9 cellular contexts compared by ENCODE assay signal in genomic region chr10:59361659-59362183, GRCh38. TPM values are rescaled to one million over a fixed set of nuclear protein-coding genes. Genes with fewer than 3 reads are reported as not detected.
DNase-seq lines count a peak whose midpoint lies in the region; ATAC-seq and TF ChIP-seq lines count a peak whose summit lies in the region.
"Had no signal": no experiment of that assay in that cellular context is flagged by ENCODE, and none has a peak within 500 bp of the region (broad histone marks: within the 10 kb centered on the region; RNA-seq: fewer than 3 reads in every experiment).

No MANE protein-coding gene starts in this region.

- H3K4me3 ChIP-seq in kidney epithelial cell (ENCODE audit: low read depth, low read length), result peak overlapping the region; percentile 44
- peak overlapping the region; percentile 62 for H3K4me3 ChIP-seq in suprapubic skin

- TF ChIP-seq POLR2A in suprapubic skin (IDR thresholded peaks at IDR 0.05), result no peak

- H3K27me3 ChIP-seq in kidney epithelial cell (ENCODE audit: control insufficient read depth, insufficient read depth, low read length), result no peaks in the 10 kb centered on the region
- no peaks in the 10 kb centered on the region for H3K27me3 ChIP-seq in suprapubic skin

- TF ChIP-seq CTCF in kidney epithelial cell (IDR thresholded peaks at IDR 0.05; ENCODE audit: insufficient read depth, low read length, poor library complexity, severe bottlenecking) (no peak), suprapubic skin (IDR thresholded peaks at IDR 0.05) (no peak)

- DNase-seq in NCI-H748 (lab: John Stamatoyannopoulos, UW; ENCODE audit: unreplicated experiment) (peak; percentile 2), NCI-H748 treated with DMSO at 0.1 percent for 48 hours (lab: John Stamatoyannopoulos, UW) (no peak), kidney epithelial cell (ENCODE audit: low read depth) (no peak), suprapubic skin (ENCODE audit: low spot score in 2 of 2) (no peak), NCI-H2107 treated with DMSO at 0.1 percent for 48 hours (lab: John Stamatoyannopoulos, UW; ENCODE audit: unreplicated experiment) (no peak), ACHN (no peak)

- in situ Hi-C loops in ACHN (cut with HindIII; ENCODE audit: low pct_ligation_motif_present, low pct_unique_long_range_greater_than_20kb, low sequenced_read_pairs), result no loop called here

- H3K36me3 ChIP-seq in kidney epithelial cell (ENCODE audit: control insufficient read depth, insufficient read depth, low read length), result no peaks in the 10 kb centered on the region
- H3K36me3 ChIP-seq in suprapubic skin, result no peaks in the 10 kb centered on the region
- H3K36me3 ChIP-seq: BLaER1 treated with 17β-estradiol and CSF1 and Interleukin-3, amounts not matched to agents 10 nM and 100 nM had no signal

- peak overlapping the region; percentile 98 for H3K27ac ChIP-seq in angular gyrus (ENCODE audit: low read depth, low read length)
- H3K27ac ChIP-seq in suprapubic skin, result peak overlapping the region; percentile 88
- H3K27ac ChIP-seq: BLaER1 treated with 17β-estradiol and CSF1 and Interleukin-3, amounts not matched to agents 10 nM and 100 nM had no signal

- WGBS in suprapubic skin, result 45% methylated on average over 2 of the region's 2 CpGs

- no peaks in the 10 kb centered on the region for H3K9me3 ChIP-seq in suprapubic skin
- H3K9me3 ChIP-seq: BLaER1 treated with 17β-estradiol and CSF1 and Interleukin-3, amounts not matched to agents 10 nM and 100 nM had no signal

- no peak for ATAC-seq in GM21717 (IDR thresholded peaks at IDR 0.05; ENCODE audit: unreplicated experiment)

- H3K4me1 ChIP-seq in suprapubic skin, result peaks cover 45% of the 10 kb centered on the region

- no peak for TF ChIP-seq EP300 in suprapubic skin (IDR thresholded peaks at IDR 0.05)

RNA-seq across cellular contexts. Expression of gene FAM13C, which starts 0.6 kb away (rescaled TPM):
- 0.21 TPM in 1 of 2 replicates, not detected in the other for total RNA-seq in kidney epithelial cell
- 10 to 100 TPM in 2 of 4 donors, 1 to 10 TPM in 2; 6.0 to 21.8 (median 10.5) TPM for total RNA-seq in suprapubic skin
